In genomic region chr3:25789596-25790556, GRCh38 we compare ENCODE assay signal across 1 cellular context.
TF ChIP-seq lines count a peak whose summit lies in the region.

TSS of gene OXSM (plus strand) at chr3:25790090. CDS start at chr3:25791021, 931 bp downstream.

TF ChIP-seq in HepG2, 621 proteins besides CTCF, POLR2A, EP300 and RAD21 (continued from another document and continues in another):
- TF ChIP-seq DRAP1 (CRISPR knock-in tag; IDR thresholded peaks at IDR 0.05), result peak; percentile 93
- TF ChIP-seq ZNF670 (CRISPR knock-in tag; IDR thresholded peaks at IDR 0.05; ENCODE audit: borderline replicate concordance), result peak; percentile 64; the same call in 1 of the 2 replicates
- peak; percentile 87 for TF ChIP-seq PHF21A (CRISPR knock-in tag; IDR thresholded peaks at IDR 0.05)
- TF ChIP-seq ELK4 (CRISPR knock-in tag; IDR thresholded peaks at IDR 0.05; ENCODE audit: borderline replicate concordance), result no peak
- TF ChIP-seq ETV6 (CRISPR knock-in tag; conservative IDR thresholded peaks at IDR 0.05), result 0 out of 2 replicates have a peak, but pooled peaks have one; percentile 39
- TF ChIP-seq ZNF790 (CRISPR knock-in tag; IDR thresholded peaks at IDR 0.05; ENCODE audit: borderline replicate concordance), result no peak
- peak; percentile 79 for TF ChIP-seq BHLHE40 (IDR thresholded peaks at IDR 0.05; ENCODE audit: low read length)
- peak; percentile 83 for TF ChIP-seq GATAD2A (CRISPR knock-in tag; IDR thresholded peaks at IDR 0.05)
- no peak for TF ChIP-seq FUBP1 (CRISPR knock-in tag; IDR thresholded peaks at IDR 0.05; ENCODE audit: borderline replicate concordance)
- peak; percentile 97 for TF ChIP-seq MED1 (CRISPR knock-in tag; IDR thresholded peaks at IDR 0.05)
- peak; percentile 93 for TF ChIP-seq HDAC2 (CRISPR knock-in tag; IDR thresholded peaks at IDR 0.05)
- peak; percentile 64; the same call in 1 of the 2 replicates for TF ChIP-seq CBFB (CRISPR knock-in tag; IDR thresholded peaks at IDR 0.05)
- TF ChIP-seq ZNF232 (CRISPR knock-in tag; IDR thresholded peaks at IDR 0.05; ENCODE audit: borderline replicate concordance), result peak; percentile 72
- no peak; the same call in 1 of the 2 replicates for TF ChIP-seq ZNF318 (CRISPR knock-in tag; IDR thresholded peaks at IDR 0.05)
- TF ChIP-seq GMEB2 (CRISPR knock-in tag; IDR thresholded peaks at IDR 0.05; ENCODE audit: low read depth), result peak; percentile 96
- TF ChIP-seq GABPB1 (CRISPR knock-in tag; IDR thresholded peaks at IDR 0.05), result peak; percentile 88
- peak; percentile 93 for TF ChIP-seq SNAPC2 (CRISPR knock-in tag; IDR thresholded peaks at IDR 0.05)
- TF ChIP-seq ZNF331 (CRISPR knock-in tag; IDR thresholded peaks at IDR 0.05), result peak; percentile 90
- TF ChIP-seq PHB2 (IDR thresholded peaks at IDR 0.05; ENCODE audit: partially characterized antibody), result no peak
- 0 out of 2 replicates have a peak, but pooled peaks have one; percentile 36 for TF ChIP-seq E2F1 (CRISPR knock-in tag; IDR thresholded peaks at IDR 0.05)
- TF ChIP-seq NKX3-1 (CRISPR knock-in tag; IDR thresholded peaks at IDR 0.05), result no peak
- no peak for TF ChIP-seq HMGA1 (CRISPR knock-in tag; conservative IDR thresholded peaks at IDR 0.05)
- TF ChIP-seq DR1 (CRISPR knock-in tag; IDR thresholded peaks at IDR 0.05), result peak; percentile 73; the same call in 1 of the 2 replicates
- TF ChIP-seq KAT8 (CRISPR knock-in tag; IDR thresholded peaks at IDR 0.05), result peak; percentile 90
- no peak for TF ChIP-seq RCOR2 (CRISPR knock-in tag; IDR thresholded peaks at IDR 0.05)
- peak; percentile 9; the same call in 1 of the 2 replicates for TF ChIP-seq TCF7 (IDR thresholded peaks at IDR 0.05; ENCODE audit: low read depth)
- TF ChIP-seq MAZ (IDR thresholded peaks at IDR 0.05; ENCODE audit: borderline replicate concordance, low read depth, low read length), result no peak
- peak; percentile 74 for TF ChIP-seq MAZ (CRISPR knock-in tag; IDR thresholded peaks at IDR 0.05; ENCODE audit: low read depth)
- no peak for TF ChIP-seq ZUFSP (CRISPR knock-in tag; IDR thresholded peaks at IDR 0.05; ENCODE audit: borderline replicate concordance)
- peak; percentile 68; the same call in 1 of the 2 replicates for TF ChIP-seq ZBTB33 (CRISPR knock-in tag; IDR thresholded peaks at IDR 0.05)
- TF ChIP-seq PHF20 (CRISPR knock-in tag; IDR thresholded peaks at IDR 0.05), result peak; percentile 82
- peak; percentile 76 for TF ChIP-seq NAIF1 (CRISPR knock-in tag; IDR thresholded peaks at IDR 0.05; ENCODE audit: borderline replicate concordance)
- TF ChIP-seq ZC3H4 (CRISPR knock-in tag; IDR thresholded peaks at IDR 0.05; ENCODE audit: borderline replicate concordance), result no peak
- no peak for TF ChIP-seq USF2 (IDR thresholded peaks at IDR 0.05; ENCODE audit: low read depth, low read length)
- no peak for TF ChIP-seq USF2 (CRISPR knock-in tag; IDR thresholded peaks at IDR 0.05; ENCODE audit: borderline replicate concordance)
